In the genomic region with DNA sequence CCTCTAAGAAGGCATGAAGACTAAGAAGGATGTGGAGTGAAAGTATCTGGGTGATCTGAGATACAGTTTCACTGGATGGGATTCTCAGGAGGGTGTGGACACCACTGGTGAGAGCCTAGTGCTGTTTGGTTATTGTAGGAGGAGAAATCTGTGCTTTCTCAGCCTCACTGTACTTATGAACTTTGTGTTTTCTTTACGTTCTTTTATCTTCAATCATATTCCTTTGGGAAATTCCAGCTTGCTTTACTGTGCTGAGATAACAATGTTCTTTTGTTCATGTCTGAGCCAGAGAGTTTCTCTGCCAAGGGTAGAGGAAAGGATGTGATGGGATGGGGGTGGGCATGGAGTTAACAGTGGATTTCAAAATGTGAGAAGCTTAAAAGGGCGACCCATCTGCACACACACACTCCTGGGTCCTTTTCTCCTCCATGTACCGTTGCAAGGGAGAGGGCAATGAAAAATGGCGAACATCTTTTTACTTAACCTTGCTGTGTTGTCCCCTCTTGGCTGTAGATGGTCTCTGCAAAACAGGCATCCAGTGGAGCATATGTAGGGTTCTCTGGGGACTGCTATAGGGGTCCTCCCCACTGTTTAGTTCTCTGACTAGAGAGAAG, we compare ENCODE assay signal across 21 cellular contexts. TPM values are rescaled to one million over a fixed set of nuclear protein-coding genes. Genes with fewer than 3 reads are reported as not detected.
A peak's percentile ranks its signal among the peaks of the same experiment; 100 is the strongest.
DNase-seq lines count a peak whose midpoint lies in the region; ATAC-seq, FAIRE-seq and TF ChIP-seq lines count a peak whose summit lies in the region.
"Had no signal": no experiment of that assay in that cellular context is flagged by ENCODE, and none has a peak within 500 bp of the region (broad histone marks: within the 10 kb centered on the region; RNA-seq: fewer than 3 reads in every experiment).

No MANE protein-coding gene starts in this region.

- H3K4me2 ChIP-seq in endothelial cell of umbilical vein (ENCODE audit: insufficient read depth, low read length): peak overlapping the region; percentile 49

- no peaks in the 10 kb centered on the region for H4K20me1 ChIP-seq in endothelial cell of umbilical vein (replicated peaks; ENCODE audit: control insufficient read depth, extremely low read depth, insufficient read depth, low read length)

- H3K9me3 ChIP-seq in endothelial cell of umbilical vein (replicated peaks; ENCODE audit: control insufficient read depth, insufficient read depth, low read length) (no peaks in the 10 kb centered on the region), mucosa of descending colon (no peaks in the 10 kb centered on the region)
- H3K9me3 ChIP-seq: lower lobe of right lung, thoracic aorta had no signal

- peak overlapping the region; percentile 20 for H3K9ac ChIP-seq in endothelial cell of umbilical vein (replicated peaks; ENCODE audit: extremely low read depth, insufficient read depth, low read length)
- H3K9ac ChIP-seq: GM23248 had no signal

- intact Hi-C loops in endothelial cell of umbilical vein (cut with micrococcal nuclease): loop anchor here (2.0 kb wide), 2 partner anchors 24 to 52 kb away; a partner anchor contains a TSS
- intact Hi-C loops in mucosa of descending colon (cut with DNase I, micrococcal nuclease): no loop called here

- peak overlapping the region; percentile 4; the same call in 1 of the 2 replicates for H3K27ac ChIP-seq in ACC112 (ENCODE audit: low read depth, low read length)
- H3K27ac ChIP-seq in endothelial cell of umbilical vein (ENCODE audit: insufficient read depth, low read depth, low read length): peak overlapping the region; percentile 50
- H3K27ac ChIP-seq: C4-2B, coronary artery, GM23248, lower lobe of right lung, thoracic aorta had no signal

- H3K36me3 ChIP-seq in ACC112 (ENCODE audit: insufficient read depth, low read length): no peaks in the 10 kb centered on the region
- no peaks in the 10 kb centered on the region for H3K36me3 ChIP-seq in endothelial cell of umbilical vein (ENCODE audit: control insufficient read depth in 2 of 2, extremely low read depth in 1 of 2, insufficient read depth in 2 of 2, low read length in 2 of 2)
- H3K36me3 ChIP-seq in mucosa of descending colon (ENCODE audit: low read depth): no peaks in the 10 kb centered on the region
- H3K36me3 ChIP-seq: lower lobe of right lung, thoracic aorta had no signal

- no peaks in the 10 kb centered on the region for H3K4me1 Mint-ChIP-seq in activated naive CD8-positive, alpha-beta T cell treated with anti-CD3 and anti-CD28 coated beads for 36 hours

- dilution Hi-C loops in endothelial cell of umbilical vein (cut with MboI; ENCODE audit: extremely low pct_ligation_motif_present, low sequenced_read_pairs): no loop called here

- peak; percentile 47 for DNase-seq in RPMI7951 (ENCODE audit: low read depth)
- DNase-seq in endothelial cell of umbilical vein (ENCODE audit: low read depth, low spot score): peak; percentile 96
- DNase-seq in mucosa of descending colon: no peak
- DNase-seq in activated naive CD8-positive, alpha-beta T cell treated with anti-CD3 and anti-CD28 coated beads for 36 hours: no peak
- DNase-seq in activated CD4-positive, alpha-beta T cell treated with anti-CD3 and anti-CD28 coated beads, Interleukin-2, amount 50 U/mL, for 1 hour: no peak
- DNase-seq: activated CD4-positive, alpha-beta T cell treated with anti-CD3 and anti-CD28 coated beads for 48 hours; activated CD8-positive, alpha-beta memory T cell treated with anti-CD3 and anti-CD28 coated beads, Interleukin-2, amount 50 U/mL, for 4 hours; activated gamma-delta T cell; DMS79 treated with DMSO at 0.1 percent for 48 hours; GM23248; lower lobe of right lung; naive thymus-derived CD8-positive, alpha-beta T cell; NCI-H187 had no signal

- POLR2A ChIA-PET in endothelial cell of umbilical vein (lab: Charles Lee): interaction anchor here (0.5 to 1.8 kb wide), 2 partner anchors 25 to 92 kb away, joined by 3 to 7 read pairs; a partner anchor contains a TSS

- peaks cover 13% of the 10 kb centered on the region for H3K27me3 Mint-ChIP-seq in activated naive CD8-positive, alpha-beta T cell treated with anti-CD3 and anti-CD28 coated beads for 36 hours

- H3K79me2 ChIP-seq in ACC112 (ENCODE audit: control insufficient read depth, insufficient read depth, low read length, unreplicated experiment) (no peaks in the 10 kb centered on the region), endothelial cell of umbilical vein (ENCODE audit: control insufficient read depth, insufficient read depth, low read length) (no peaks in the 10 kb centered on the region)

- no peaks in the 10 kb centered on the region for H3K9me3 Mint-ChIP-seq in activated naive CD8-positive, alpha-beta T cell treated with anti-CD3 and anti-CD28 coated beads for 36 hours
- H3K9me3 Mint-ChIP-seq: stimulated activated effector memory CD8-positive, alpha-beta T cell treated with anti-CD3 and anti-CD28 coated beads, Interleukin-12 subunit alpha, Interleukin-12 subunit beta, amount 100 ng/mL, for 72 hours had no signal

- no peaks in the 10 kb centered on the region for H3K36me3 Mint-ChIP-seq in activated naive CD8-positive, alpha-beta T cell treated with anti-CD3 and anti-CD28 coated beads for 36 hours
- H3K36me3 Mint-ChIP-seq: stimulated activated effector memory CD8-positive, alpha-beta T cell treated with anti-CD3 and anti-CD28 coated beads, Interleukin-12 subunit alpha, Interleukin-12 subunit beta, amount 100 ng/mL, for 72 hours had no signal

- BruUV-seq in endothelial cell of umbilical vein (replicated peaks; lab: Mats Ljungman, UMichigan): no TSS peak

- no peak overlapping the region for H3K4me3 Mint-ChIP-seq in activated naive CD8-positive, alpha-beta T cell treated with anti-CD3 and anti-CD28 coated beads for 36 hours
- H3K4me3 Mint-ChIP-seq: naive thymus-derived CD8-positive, alpha-beta T cell; stimulated activated effector memory CD8-positive, alpha-beta T cell treated with anti-CD3 and anti-CD28 coated beads, Interleukin-12 subunit alpha, Interleukin-12 subunit beta, amount 100 ng/mL, for 72 hours had no signal

- CTCF ChIA-PET in endothelial cell of umbilical vein (lab: Charles Lee): interaction anchor here (0.6 to 2.5 kb wide), 8 partner anchors 8 to 519 kb away, joined by 3 to 8 read pairs (median 4); no protein-coding TSS in a partner anchor

- H2AFZ ChIP-seq in ACC112 (ENCODE audit: low read length, unreplicated experiment) (no peak overlapping the region), endothelial cell of umbilical vein (ENCODE audit: low read depth, low read length) (peak overlapping the region; percentile 68)
- H2AFZ ChIP-seq: GM23248 had no signal

- H3K9me1 ChIP-seq in endothelial cell of umbilical vein (replicated peaks; ENCODE audit: control insufficient read depth, extremely low read depth, insufficient read depth, low read length): no peaks in the 10 kb centered on the region

- H3K4me3 ChIP-seq in ACC112 (ENCODE audit: low read depth, low read length): peak overlapping the region; percentile 7; the same call in 1 of the 2 replicates
- H3K4me3 ChIP-seq in endothelial cell of umbilical vein (replicated peaks in 1 of 3; ENCODE audit: insufficient read depth in 1 of 3, low read depth in 1 of 3, low read length in 3 of 3): no peak overlapping the region
- no peak overlapping the region for H3K4me3 ChIP-seq in mucosa of descending colon
- H3K4me3 ChIP-seq: coronary artery, GM23248, lower lobe of right lung, thoracic aorta had no signal

- FAIRE-seq in endothelial cell of umbilical vein (lab: Jason Lieb, UNC): peak; percentile 90
- FAIRE-seq: TTC549 had no signal

- TF ChIP-seq POLR2A in endothelial cell of umbilical vein (IDR thresholded peaks at IDR 0.05; ENCODE audit: low read depth, low read length): no peak

- H3K4me1 ChIP-seq in ACC112 (ENCODE audit: control insufficient read depth, insufficient read depth, low read length, unreplicated experiment) (peaks cover 21% of the 10 kb centered on the region), endothelial cell of umbilical vein (ENCODE audit: control insufficient read depth, extremely low read depth, insufficient read depth, low read length) (peaks cover 19% of the 10 kb centered on the region), mucosa of descending colon (ENCODE audit: low read depth) (no peaks in the 10 kb centered on the region)
- H3K4me1 ChIP-seq: lower lobe of right lung had no signal

- ATAC-seq in mucosa of descending colon (peak; percentile 77), HG03457 (IDR thresholded peaks at IDR 0.05; ENCODE audit: unreplicated experiment) (no peak), HG03280 (IDR thresholded peaks at IDR 0.05; ENCODE audit: unreplicated experiment) (no peak)
- ATAC-seq: lower lobe of right lung; naive thymus-derived CD8-positive, alpha-beta T cell; stimulated activated effector memory CD8-positive, alpha-beta T cell treated with anti-CD3 and anti-CD28 coated beads, Interleukin-12 subunit alpha, Interleukin-12 subunit beta, amount 100 ng/mL, for 72 hours had no signal

- no peak overlapping the region for H3K27ac Mint-ChIP-seq in activated naive CD8-positive, alpha-beta T cell treated with anti-CD3 and anti-CD28 coated beads for 36 hours
- H3K27ac Mint-ChIP-seq: naive thymus-derived CD8-positive, alpha-beta T cell; stimulated activated effector memory CD8-positive, alpha-beta T cell treated with anti-CD3 and anti-CD28 coated beads, Interleukin-12 subunit alpha, Interleukin-12 subunit beta, amount 100 ng/mL, for 72 hours had no signal

- H3K27me3 ChIP-seq in ACC112 (ENCODE audit: insufficient read depth, low read length): no peaks in the 10 kb centered on the region
- H3K27me3 ChIP-seq in endothelial cell of umbilical vein (ENCODE audit: control insufficient read depth in 2 of 2, insufficient read depth in 2 of 2, low read length in 2 of 2): no peaks in the 10 kb centered on the region

- TF ChIP-seq CTCF in endothelial cell of umbilical vein (IDR thresholded peaks at IDR 0.05; ENCODE audit: extremely low read depth in 1 of 2, insufficient read depth in 1 of 2, low read depth in 1 of 2, low read length in 2 of 2): no peak
- TF ChIP-seq CTCF in mucosa of descending colon (IDR thresholded peaks at IDR 0.05): no peak

RNA-seq across cellular contexts. Expression of a gene that starts 25.0 kb away (rescaled TPM):
- 83.7 and 89.4 TPM in 2 replicates for total RNA-seq in RPMI7951 (2014; rRNA removed; shearing (Covaris generic))
- total RNA-seq in endothelial cell of umbilical vein (70.4 and 77.7 TPM in 2 replicates), mucosa of descending colon (100 to 1,000 TPM; 115 to 163 (median 150) TPM)
- 69.6 and 93.2 TPM in 2 replicates for polyA plus RNA-seq in endothelial cell of umbilical vein
- 52.3 and 55.6 TPM in 2 replicates for polyA plus RNA-seq in endothelial cell of umbilical vein (2011; cell fraction: cytosol; rRNA removed)
- 60.2 and 65.6 TPM in 2 replicates for polyA plus RNA-seq in endothelial cell of umbilical vein (2011; cell fraction: nucleus; rRNA removed)
- polyA plus RNA-seq in endothelial cell of umbilical vein (2012): 78.8 and 80.1 TPM in 2 replicates
- polyA minus RNA-seq in endothelial cell of umbilical vein: 233 and 288 TPM in 2 replicates
- polyA minus RNA-seq in endothelial cell of umbilical vein (2011; cell fraction: cytosol; rRNA and poly(A)+ RNA removed): 29.5 TPM
- polyA minus RNA-seq in endothelial cell of umbilical vein (2011; cell fraction: nucleus; rRNA and poly(A)+ RNA removed): 221 and 323 TPM in 2 replicates
- 10 to 100 TPM; 72.5 to 74.8 TPM for total RNA-seq in activated naive CD8-positive, alpha-beta T cell treated with anti-CD3 and anti-CD28 coated beads for 36 hours

RNA-seq across cellular contexts. Expression of a gene that starts 52.3 kb away (rescaled TPM):
- total RNA-seq in RPMI7951 (2014; rRNA removed; shearing (Covaris generic)): 80.4 and 86.2 TPM in 2 replicates
- total RNA-seq in endothelial cell of umbilical vein: 19.7 and 22.6 TPM in 2 replicates
- 25.0 and 30.5 TPM in 2 replicates for polyA plus RNA-seq in endothelial cell of umbilical vein
- polyA plus RNA-seq in endothelial cell of umbilical vein (2011; cell fraction: cytosol; rRNA removed): 39.3 and 42.7 TPM in 2 replicates
- polyA plus RNA-seq in endothelial cell of umbilical vein (2011; cell fraction: nucleus; rRNA removed): 22.2 and 24.4 TPM in 2 replicates
- 27.2 and 30.2 TPM in 2 replicates for polyA plus RNA-seq in endothelial cell of umbilical vein (2012)
- 20.6 and 24.8 TPM in 2 replicates for polyA minus RNA-seq in endothelial cell of umbilical vein
- 8.8 TPM for polyA minus RNA-seq in endothelial cell of umbilical vein (2011; cell fraction: cytosol; rRNA and poly(A)+ RNA removed)
- 11.2 and 13.6 TPM in 2 replicates for polyA minus RNA-seq in endothelial cell of umbilical vein (2011; cell fraction: nucleus; rRNA and poly(A)+ RNA removed)
- total RNA-seq in mucosa of descending colon: 10 to 100 TPM; 26.2 to 49.2 (median 30.1) TPM
- total RNA-seq in activated naive CD8-positive, alpha-beta T cell treated with anti-CD3 and anti-CD28 coated beads for 36 hours: 10 to 100 TPM; 18.5 to 19.8 TPM

Comparison
In these comparisons a context has a peak if more than half of its experiments do, and no peak if none do; other contexts are left out.
1. DNase-seq: peak in RPMI7951 (single experiment) and endothelial cell of umbilical vein (single experiment); none in mucosa of descending colon (0 of 3), activated naive CD8-positive, alpha-beta T cell treated with anti-CD3 and anti-CD28 coated beads for 36 hours (single experiment) and activated CD4-positive, alpha-beta T cell treated with anti-CD3 and anti-CD28 coated beads, Interleukin-2, amount 50 U/mL, for 1 hour (single experiment).